23 cellular contexts compared by ENCODE assay signal in genomic region chr14:75226755-75227544, GRCh38. TPM values are rescaled to one million over a fixed set of nuclear protein-coding genes. Genes with fewer than 3 reads are reported as not detected.
DNase-seq lines count a peak whose midpoint lies in the region; ATAC-seq and TF ChIP-seq lines count a peak whose summit lies in the region.
"Had no signal": no experiment of that assay in that cellular context is flagged by ENCODE, and none has a peak within 500 bp of the region (broad histone marks: within the 10 kb centered on the region; RNA-seq: fewer than 3 reads in every experiment).

No MANE protein-coding gene starts in this region.

- no peak for DNase-seq in CD14-positive monocyte (ENCODE audit: low spot score)
- DNase-seq in Calu3 = no peak
- DNase-seq in central memory CD8-positive, alpha-beta T cell (ENCODE audit: low spot score in 2 of 2) = no peak
- peak in 2 of 3 donors; percentile 65 to 75 for DNase-seq in mucosa of descending colon
- no peak for DNase-seq in activated gamma-delta T cell treated with Interleukin-2 at 50 U/mL for 16 hours
- DNase-seq in Kasumi-1 (lab: John Stamatoyannopoulos, UW) = no peak
- no peak for DNase-seq in occipital lobe (lab: John Stamatoyannopoulos, UW)
- no peak for DNase-seq in SHP77 (lab: John Stamatoyannopoulos, UW)
- DNase-seq: activated B cell treated with CpG ODN at 0.5 μM for 24 hours; CD4-positive, CD25-positive, alpha-beta regulatory T cell; cerebellar nuclear complex; effector CD4-positive, alpha-beta T cell; foreskin fibroblast; IMR-90; NCI-H1105 treated with DMSO at 0.1 percent for 48 hours; NCI-H2081; NCI-H82; T-helper 9 cell; upper lobe of left lung had no signal

- H3K27me3 Mint-ChIP-seq in CD14-positive monocyte (ENCODE audit: low read depth in 3 of 3) (peaks cover 0 to 4% (median 0%) of the 10 kb centered on the region in 3 donors), Calu3 (ENCODE audit: unreplicated experiment) (no peaks in the 10 kb centered on the region)
- H3K27me3 Mint-ChIP-seq in central memory CD8-positive, alpha-beta T cell = no peaks in the 10 kb centered on the region
- H3K27me3 Mint-ChIP-seq: activated B cell treated with CpG ODN at 0.5 μM for 24 hours had no signal

- peaks cover 19% of the 10 kb centered on the region for H3K4me1 ChIP-seq in mucosa of descending colon (ENCODE audit: low read depth)

- H3K9me3 Mint-ChIP-seq in CD14-positive monocyte (peaks cover 0 to 4% (median 1%) of the 10 kb centered on the region in 7 donors), Calu3 (ENCODE audit: low read depth, unreplicated experiment) (no peaks in the 10 kb centered on the region)
- H3K9me3 Mint-ChIP-seq in central memory CD8-positive, alpha-beta T cell = no peaks in the 10 kb centered on the region
- H3K9me3 Mint-ChIP-seq: activated B cell treated with CpG ODN at 0.5 μM for 24 hours; CD4-positive, CD25-positive, alpha-beta regulatory T cell; mesothelial cell of epicardium; nephron had no signal

- no TSS peak for BruUV-seq in Calu3 (replicated peaks; lab: Mats Ljungman, UMichigan)

- H3K4me1 Mint-ChIP-seq in CD14-positive monocyte (peaks cover 59% of the 10 kb centered on the region), Calu3 (ENCODE audit: low read depth, unreplicated experiment) (peaks cover 73% of the 10 kb centered on the region)
- peaks cover 58% of the 10 kb centered on the region for H3K4me1 Mint-ChIP-seq in central memory CD8-positive, alpha-beta T cell

- no peak for ATAC-seq in central memory CD8-positive, alpha-beta T cell (replicated peaks; ENCODE audit: extremely low read depth, poor library complexity, severe bottlenecking)
- peak; percentile 42 for ATAC-seq in mucosa of descending colon
- ATAC-seq: Right ventricle myocardium inferior, sciatic nerve had no signal

- CTCF ChIA-PET in Calu3 (lab: Charles Lee) = interaction anchor here (0.5 to 0.6 kb wide), 2 partner anchors 61 to 1391 kb away, joined by 6 to 7 read pairs; no protein-coding TSS in a partner anchor

- peaks cover 4 to 6% of the 10 kb centered on the region in 2 donors for H3K36me3 Mint-ChIP-seq in CD14-positive monocyte
- H3K36me3 Mint-ChIP-seq in Calu3 (ENCODE audit: insufficient read depth, unreplicated experiment) = peaks cover 3% of the 10 kb centered on the region
- peaks cover 6% of the 10 kb centered on the region for H3K36me3 Mint-ChIP-seq in central memory CD8-positive, alpha-beta T cell (ENCODE audit: insufficient read depth)
- H3K36me3 Mint-ChIP-seq: CD4-positive, CD25-positive, alpha-beta regulatory T cell; mesothelial cell of epicardium had no signal

- no peak overlapping the region for H3K4me3 Mint-ChIP-seq in CD14-positive monocyte
- no peak overlapping the region for H3K4me3 Mint-ChIP-seq in Calu3 (ENCODE audit: low read depth, unreplicated experiment)
- no peak overlapping the region for H3K4me3 Mint-ChIP-seq in central memory CD8-positive, alpha-beta T cell
- H3K4me3 Mint-ChIP-seq: activated B cell treated with CpG ODN at 0.5 μM for 24 hours; CD4-positive, CD25-positive, alpha-beta regulatory T cell; mesothelial cell of epicardium; nephron had no signal

- intact Hi-C loops in CD14-positive monocyte (cut with micrococcal nuclease) = no loop called here
- intact Hi-C loops in Calu3 (cut with micrococcal nuclease; ENCODE audit: unreplicated experiment) = no loop called here
- intact Hi-C loops in mucosa of descending colon (cut with DNase I, micrococcal nuclease) = no loop called here

- H3K4me3 ChIP-seq in mucosa of descending colon = no peak overlapping the region
- H3K4me3 ChIP-seq: upper lobe of left lung had no signal

- H3K27ac Mint-ChIP-seq in CD14-positive monocyte (peak overlapping the region in 4 of 7 donors; percentile 36 to 86 (median 59)), Calu3 (ENCODE audit: unreplicated experiment) (peak overlapping the region; percentile 18)
- peak overlapping the region; percentile 11 for H3K27ac Mint-ChIP-seq in central memory CD8-positive, alpha-beta T cell (ENCODE audit: low read depth)
- H3K27ac Mint-ChIP-seq: activated B cell treated with CpG ODN at 0.5 μM for 24 hours, mesothelial cell of epicardium, nephron had no signal

- H3K9me3 ChIP-seq in mucosa of descending colon = no peaks in the 10 kb centered on the region
- H3K9me3 ChIP-seq: upper lobe of left lung had no signal

- TF ChIP-seq CTCF in CD14-positive monocyte (IDR thresholded peaks at IDR 0.05) (no peak), Calu3 (IDR thresholded peaks at IDR 0.05; ENCODE audit: unreplicated experiment) (no peak), mucosa of descending colon (IDR thresholded peaks at IDR 0.05) (no peak)

- no peaks in the 10 kb centered on the region for H3K36me3 ChIP-seq in mucosa of descending colon (ENCODE audit: low read depth)
- H3K36me3 ChIP-seq: upper lobe of left lung had no signal

RNA-seq across cellular contexts. Expression of gene TMED10, which starts 50.5 kb away (rescaled TPM):
- polyA plus RNA-seq in CD14-positive monocyte = 100 to 1,000 TPM; 233 to 243 TPM
- total RNA-seq in Calu3 (2022) = 391 and 434 TPM in 2 replicates
- total RNA-seq in mucosa of descending colon = 100 to 1,000 TPM; 223 to 411 (median 317) TPM
- total RNA-seq in occipital lobe = 135 TPM

RNA-seq across cellular contexts. Expression of gene FOS, which starts 51.7 kb away (rescaled TPM):
- 1,000 to 10,000 TPM; 4,403 to 4,841 TPM for polyA plus RNA-seq in CD14-positive monocyte
- total RNA-seq in Calu3 (2022) (149 and 183 TPM in 2 replicates), mucosa of descending colon (100 to 1,000 TPM; 163 to 292 (median 243) TPM), occipital lobe (51.2 TPM)

Comparison
In these comparisons a context has a peak if more than half of its experiments do, and no peak if none do; other contexts are left out.
1. DNase-seq: peak in mucosa of descending colon (2 of 3); none in CD14-positive monocyte (single experiment), Calu3 (single experiment), central memory CD8-positive, alpha-beta T cell (0 of 2), activated gamma-delta T cell treated with Interleukin-2 at 50 U/mL for 16 hours (single experiment), Kasumi-1 (0 of 2), occipital lobe (single experiment) and SHP77 (0 of 2).
2. Peak in every context shown above with its lines, with median percentiles within 50 percentile points of each other: H3K27ac Mint-ChIP-seq.